22 cellular contexts compared by ENCODE assay signal in the genomic region with DNA sequence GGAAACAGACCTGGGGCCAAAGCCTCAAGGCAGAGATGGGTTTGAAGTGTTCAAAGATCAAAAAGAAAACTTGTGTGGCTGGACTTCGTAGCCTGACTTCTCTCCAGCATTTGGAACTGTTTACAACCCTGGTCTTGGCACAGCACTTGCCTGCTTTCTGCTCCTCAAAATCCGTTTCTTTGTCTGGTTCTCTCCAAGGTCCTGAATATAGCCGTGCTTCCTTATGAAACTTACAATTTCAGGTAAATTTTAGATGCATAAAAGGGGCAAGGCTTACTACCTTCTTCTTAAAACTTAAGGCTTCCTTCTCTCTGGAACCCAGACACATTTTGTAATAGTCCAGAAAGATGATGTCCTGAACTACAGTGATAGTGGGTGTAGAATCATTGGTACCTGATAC.
"Had no signal": no experiment of that assay in that cellular context is flagged by ENCODE, and none has a peak within 500 bp of the region (broad histone marks: within the 10 kb centered on the region; RNA-seq: fewer than 3 reads in every experiment).

No MANE protein-coding gene starts in this region.

- ATAC-seq: activated CD4-positive, alpha-beta T cell treated with anti-CD3 and anti-CD28 coated beads for 36 hours; natural killer cell treated with Interleukin-12 subunit alpha and Interleukin-12 subunit beta and Interleukin-15 and Interleukin-18, amount 100 ng/mL, for 72 hours had no signal

- H3K36me3 ChIP-seq: neutrophil, ovary, prostate gland, right atrium auricular region, upper lobe of left lung had no signal

- H3K4me3 ChIP-seq: ovary, prostate gland, right atrium auricular region, upper lobe of left lung had no signal

- H3K9me3 ChIP-seq: neutrophil, ovary, prostate gland, right atrium auricular region, upper lobe of left lung had no signal

- DNase-seq: activated B cell treated with CpG ODN at 0.5 μM for 24 hours; activated CD4-positive, alpha-beta T cell treated with anti-CD3 and anti-CD28 coated beads for 36 hours; activated CD4-positive, alpha-beta T cell treated with anti-CD3 and anti-CD28 coated beads, Interleukin-2, amount 50 U/mL, for 4 hours; activated CD8-positive, alpha-beta memory T cell treated with anti-CD3 and anti-CD28 coated beads for 24 hours; activated CD8-positive, alpha-beta memory T cell treated with anti-CD3 and anti-CD28 coated beads, Interleukin-2, amount 50 U/mL, for 48 hours; activated naive CD4-positive, alpha-beta T cell treated with Interleukin-2 at 50 U/mL for 16 hours; activated naive CD8-positive, alpha-beta T cell treated with anti-CD3 and anti-CD28 coated beads for 36 hours; activated T-cell treated with anti-CD3 and anti-CD28 coated beads, Interleukin-2, amount 50 U/mL, for 48 hours; cortex of kidney; erythroblast; foreskin melanocyte; glutamatergic neuron; hippocampal formation; ovary; stimulated activated CD4-positive, alpha-beta T cell treated with anti-CD3 and anti-CD28 coated beads, Interleukin-4, amount 100 ng/mL, for 24 hours; stimulated activated naive CD4-positive, alpha-beta T cell treated with Interleukin-2 at 50 U/mL for 16 hours; T1000; upper lobe of left lung had no signal

- H3K27me3 ChIP-seq: neutrophil, ovary, right atrium auricular region, upper lobe of left lung had no signal

- H3K4me1 ChIP-seq: prostate gland, upper lobe of left lung had no signal

- H3K27ac ChIP-seq: neutrophil, ovary, prostate gland, right atrium auricular region, upper lobe of left lung had no signal
